ENCODE assay signal across 20 cellular contexts in genomic region chr4:158664806-158665205, GRCh38. TPM values are rescaled to one million over a fixed set of nuclear protein-coding genes. Genes with fewer than 3 reads are reported as not detected.
DNase-seq lines count a peak whose midpoint lies in the region; ATAC-seq, FAIRE-seq and TF ChIP-seq lines count a peak whose summit lies in the region.
"Had no signal": no experiment of that assay in that cellular context is flagged by ENCODE, and none has a peak within 500 bp of the region (broad histone marks: within the 10 kb centered on the region; RNA-seq: fewer than 3 reads in every experiment).

No MANE protein-coding gene starts in this region.

- intact Hi-C loops in K562 (cut with micrococcal nuclease): no loop called here

- H3K27me3 ChIP-seq in K562 (ENCODE audit: control insufficient read depth in 2 of 2, insufficient read depth in 2 of 2, low read length in 2 of 2) (no peaks in the 10 kb centered on the region), neutrophil (no peaks in the 10 kb centered on the region)
- H3K27me3 ChIP-seq: BLaER1 had no signal

- no peaks in the 10 kb centered on the region for H3K9me3 Mint-ChIP-seq in stimulated activated naive CD8-positive, alpha-beta T cell treated with anti-CD3 and anti-CD28 coated beads, Interleukin-15, amount 100 ng/mL, for 72 hours
- H3K9me3 Mint-ChIP-seq: CD8-positive, alpha-beta T cell; HFFc6; IgD-negative memory B cell had no signal

- no peak for TF ChIP-seq EP300 in K562 (IDR thresholded peaks at IDR 0.05; ENCODE audit: low read length)

- H3K27me3 Mint-ChIP-seq in stimulated activated naive CD8-positive, alpha-beta T cell treated with anti-CD3 and anti-CD28 coated beads, Interleukin-15, amount 100 ng/mL, for 72 hours: peaks cover 5% of the 10 kb centered on the region

- 100% methylated on average over 12 of the region's 18 CpGs for WGBS in K562 (ENCODE audit: insufficient coverage, low coverage, missing lambda C conversion rate)

- H4K20me1 ChIP-seq in K562 (replicated peaks; ENCODE audit: control insufficient read depth, insufficient read depth, low read length): no peaks in the 10 kb centered on the region

- TF ChIP-seq RAD21 in K562 (CRISPR knock-in tag; conservative IDR thresholded peaks at IDR 0.05 in 1 of 2, IDR thresholded peaks at IDR 0.05 in 1 of 2): no peak

- TF ChIP-seq CTCF in K562 (IDR thresholded peaks at IDR 0.05 in 2 of 3, conservative IDR thresholded peaks at IDR 0.05 in 1 of 3; ENCODE audit: insufficient read depth in 2 of 3, low read depth in 1 of 3, low read length in 3 of 3) (no peak), neutrophil (IDR thresholded peaks at IDR 0.05) (no peak)

- CTCF ChIA-PET in K562 (lab: Yijun Ruan, JAX; ENCODE audit: low intra/inter-chr PET ratio): no interaction called here

- peak overlapping the region; percentile 64; the same call in 1 of the 3 replicates for H3K27ac ChIP-seq in K562 (ENCODE audit: extremely low read depth, low read depth, low read length)
- peak overlapping the region; percentile 65 for H3K27ac ChIP-seq in neutrophil
- H3K27ac ChIP-seq: BLaER1, GM23248 had no signal

- H3K36me3 ChIP-seq in K562 (ENCODE audit: control insufficient read depth, insufficient read depth, low read length) (peaks cover 12% of the 10 kb centered on the region; the same call in 2 of the 3 replicates), neutrophil (no peaks in the 10 kb centered on the region)

- no peak overlapping the region for H3K9ac ChIP-seq in K562 (ENCODE audit: insufficient read depth in 1 of 2, low read depth in 2 of 2, low read length in 2 of 2)
- H3K9ac ChIP-seq: BLaER1, GM23248 had no signal

- no peak overlapping the region for H2AFZ ChIP-seq in K562 (ENCODE audit: low read depth, low read length)
- H2AFZ ChIP-seq: GM23248 had no signal

- ATAC-seq in stimulated activated naive CD8-positive, alpha-beta T cell treated with anti-CD3 and anti-CD28 coated beads, Interleukin-15, amount 100 ng/mL, for 72 hours: peak; percentile 33
- no peak for ATAC-seq in stimulated activated naive CD8-positive, alpha-beta T cell treated with anti-CD3 and anti-CD28 coated beads, Interleukin-15, Interleukin-2, amounts not matched to agents 100 U/mL and 50 U/mL, for 24 hours
- no peak; the same call in 2 of the 3 replicates for ATAC-seq in K562
- ATAC-seq in GM18519 (IDR thresholded peaks at IDR 0.05; ENCODE audit: low FRiP score, unreplicated experiment): no peak
- no peak for ATAC-seq in left lobe of liver
- ATAC-seq: CD8-positive, alpha-beta T cell; GM12878; HepG2 had no signal

- H3K27ac Mint-ChIP-seq in stimulated activated naive CD8-positive, alpha-beta T cell treated with anti-CD3 and anti-CD28 coated beads, Interleukin-15, amount 100 ng/mL, for 72 hours: no peak overlapping the region
- H3K27ac Mint-ChIP-seq: CD8-positive, alpha-beta T cell; HFFc6; IgD-negative memory B cell had no signal

- peaks cover 8% of the 10 kb centered on the region for H3K4me1 Mint-ChIP-seq in stimulated activated naive CD8-positive, alpha-beta T cell treated with anti-CD3 and anti-CD28 coated beads, Interleukin-15, amount 100 ng/mL, for 72 hours
- H3K4me1 Mint-ChIP-seq: IgD-negative memory B cell had no signal

- no peak overlapping the region for H3K4me2 ChIP-seq in K562 (ENCODE audit: insufficient read depth, low read length)
- H3K4me2 ChIP-seq: BLaER1 had no signal

- POLR2A ChIA-PET in K562 (lab: Yijun Ruan, JAX): no interaction called here

- BruUV-seq in K562 (replicated peaks; lab: Mats Ljungman, UMichigan): no TSS peak

- H3K79me2 ChIP-seq in K562 (ENCODE audit: control insufficient read depth, insufficient read depth, low read length): peaks cover 8% of the 10 kb centered on the region; the same call in 2 of the 3 replicates

- no peak for FAIRE-seq in K562 (lab: Jason Lieb, UNC)
- FAIRE-seq: GM12878, H54, HepG2 had no signal

- no peak overlapping the region for H3K4me3 Mint-ChIP-seq in stimulated activated naive CD8-positive, alpha-beta T cell treated with anti-CD3 and anti-CD28 coated beads, Interleukin-15, amount 100 ng/mL, for 72 hours
- H3K4me3 Mint-ChIP-seq: CD8-positive, alpha-beta T cell; HFFc6; IgD-negative memory B cell had no signal

- in situ Hi-C loops in K562 (cut with MboI): no loop called here

- H3K4me1 ChIP-seq in K562 (replicated peaks in 1 of 2; ENCODE audit: control insufficient read depth in 2 of 2, insufficient read depth in 2 of 2, low read length in 2 of 2) (peaks cover 0 to 6% of the 10 kb centered on the region in 2 experiments; a peak in 3 of 5 replicates), neutrophil (ENCODE audit: control insufficient read depth in 1 of 2, insufficient read depth in 1 of 2, low read depth in 1 of 2, low read length in 1 of 2) (peaks cover 30 to 37% of the 10 kb centered on the region in 2 experiments)

- DNase-seq in stimulated activated naive CD8-positive, alpha-beta T cell treated with anti-CD3 and anti-CD28 coated beads, Interleukin-15, amount 100 ng/mL, for 72 hours: no peak
- no peak for DNase-seq in stimulated activated naive CD8-positive, alpha-beta T cell treated with anti-CD3 and anti-CD28 coated beads, Interleukin-15, Interleukin-2, amounts not matched to agents 100 U/mL and 50 U/mL, for 24 hours
- DNase-seq in K562 (ENCODE audit: extremely low read depth in 1 of 4, low spot score in 3 of 4) (no peak), medulla oblongata (ENCODE audit: extremely low spot score) (no peak), left lobe of liver (ENCODE audit: low spot score) (no peak)
- DNase-seq: 8988T; Calu3; CD8-positive, alpha-beta T cell; DMS79 treated with DMSO at 0.1 percent for 48 hours; EL; GM23248; HCEC 1CT; HFFc6 had no signal

- H3K9me3 ChIP-seq in K562 (replicated peaks; ENCODE audit: control insufficient read depth, insufficient read depth, low read depth, low read length) (no peaks in the 10 kb centered on the region; the same call in 1 of the 2 replicates), neutrophil (no peaks in the 10 kb centered on the region)

- no peak for TF ChIP-seq POLR2A in K562 (conservative IDR thresholded peaks at IDR 0.05)

- H3K4me3 ChIP-seq in K562: no peak overlapping the region
- no peak overlapping the region for H3K4me3 ChIP-seq in neutrophil (ENCODE audit: low read depth in 1 of 2, low read length in 1 of 2)
- H3K4me3 ChIP-seq: BLaER1, GM12878, GM23248 had no signal

- no peaks in the 10 kb centered on the region for H3K9me1 ChIP-seq in K562 (ENCODE audit: control insufficient read depth, insufficient read depth, low read length)

RNA-seq across cellular contexts. Expression of gene C4orf46, which starts 6.9 kb away (rescaled TPM):
- total RNA-seq in K562 (2011; cell fraction: chromatin; rRNA removed; ENCODE audit: low replicate concordance): 9.3 and 18.6 TPM in 2 replicates
- 7.3 and 7.8 TPM in 2 replicates for total RNA-seq in K562 (2011; cell fraction: nucleolus; rRNA removed)
- total RNA-seq in K562 (2011; cell fraction: nucleoplasm; rRNA removed): 21.6 and 40.2 TPM in 2 replicates
- total RNA-seq in K562 (2014; rRNA removed) (9.7 and 12.9 TPM in 2 replicates), K562 (2014; rRNA removed; fragmentation: Illumina TruSeq; extraction: Trizol) (20.7 and 22.9 TPM in 2 replicates), K562 (2015; rRNA removed; fragmentation: Illumina TruSeq; extraction: Trizol) (15.7 and 18.5 TPM in 2 replicates), K562 (2021) (13.7 and 17.0 TPM in 2 replicates), left lobe of liver (0.60 TPM)
- polyA plus RNA-seq in K562 (2011; rRNA removed) (19.6 and 22.8 TPM in 2 replicates), K562 (2014; fragmentation: Illumina TruSeq; extraction: Trizol) (20.8 and 24.4 TPM in 2 replicates), K562 (2014; fragmentation: Nextera tagmentation; extraction: Ambion mirVana) (10 to 100 TPM; 11.6 to 11.7 TPM), K562 (2014; rRNA removed) (13.3 and 17.8 TPM in 2 replicates)
- 6.0 and 11.1 TPM in 2 replicates for polyA plus RNA-seq in K562 (2011; cell fraction: cytosol; rRNA removed)
- 12.7 and 19.8 TPM in 2 replicates for polyA plus RNA-seq in K562 (2011; cell fraction: nucleus; rRNA removed)
- polyA plus RNA-seq in K562 (2012): 10.1 and 14.7 TPM in 2 replicates
- polyA minus RNA-seq in K562 (2011; rRNA and poly(A)+ RNA removed): 13.5 and 15.9 TPM in 2 replicates
- polyA minus RNA-seq in K562 (2011; cell fraction: cytosol; rRNA and poly(A)+ RNA removed): 5.5 and 6.5 TPM in 2 replicates
- polyA minus RNA-seq in K562 (2011; cell fraction: nucleus; rRNA and poly(A)+ RNA removed): 2.2 and 5.3 TPM in 2 replicates

RNA-seq across cellular contexts. Expression of gene ETFDH, which starts 7.3 kb away (rescaled TPM):
- 14.8 and 56.4 TPM in 2 replicates for total RNA-seq in K562 (2011; cell fraction: chromatin; rRNA removed; ENCODE audit: low replicate concordance)
- 8.2 and 12.4 TPM in 2 replicates for total RNA-seq in K562 (2011; cell fraction: nucleolus; rRNA removed)
- total RNA-seq in K562 (2011; cell fraction: nucleoplasm; rRNA removed): 20.1 and 25.6 TPM in 2 replicates
- 15.7 and 16.0 TPM in 2 replicates for total RNA-seq in K562 (2014; rRNA removed)
- total RNA-seq in K562 (2014; rRNA removed; fragmentation: Illumina TruSeq; extraction: Trizol): 25.9 and 30.4 TPM in 2 replicates
- 24.9 and 26.7 TPM in 2 replicates for total RNA-seq in K562 (2015; rRNA removed; fragmentation: Illumina TruSeq; extraction: Trizol)
- total RNA-seq in K562 (2021): 21.1 and 21.7 TPM in 2 replicates
- 21.9 and 29.8 TPM in 2 replicates for polyA plus RNA-seq in K562 (2011; rRNA removed)
- polyA plus RNA-seq in K562 (2011; cell fraction: cytosol; rRNA removed): 10.7 and 15.5 TPM in 2 replicates
- polyA plus RNA-seq in K562 (2011; cell fraction: nucleus; rRNA removed): 23.8 and 26.2 TPM in 2 replicates
- polyA plus RNA-seq in K562 (2012): 13.9 and 19.5 TPM in 2 replicates
- 26.2 and 33.6 TPM in 2 replicates for polyA plus RNA-seq in K562 (2014; fragmentation: Illumina TruSeq; extraction: Trizol)
- polyA plus RNA-seq in K562 (2014; fragmentation: Nextera tagmentation; extraction: Ambion mirVana): 10 to 100 TPM; 14.6 to 25.1 TPM
- polyA plus RNA-seq in K562 (2014; rRNA removed): 27.3 and 30.7 TPM in 2 replicates
- polyA minus RNA-seq in K562 (2011; rRNA and poly(A)+ RNA removed): 15.3 and 19.3 TPM in 2 replicates
- polyA minus RNA-seq in K562 (2011; cell fraction: cytosol; rRNA and poly(A)+ RNA removed): 9.8 and 9.9 TPM in 2 replicates
- polyA minus RNA-seq in K562 (2011; cell fraction: nucleus; rRNA and poly(A)+ RNA removed): 5.4 and 14.3 TPM in 2 replicates
- total RNA-seq in left lobe of liver: 134 TPM

RNA-seq across cellular contexts. Expression of gene PPID, which starts 58.4 kb away (rescaled TPM):
- 13.7 and 37.1 TPM in 2 replicates for total RNA-seq in K562 (2011; cell fraction: chromatin; rRNA removed; ENCODE audit: low replicate concordance)
- 9.2 and 10.5 TPM in 2 replicates for total RNA-seq in K562 (2011; cell fraction: nucleolus; rRNA removed)
- total RNA-seq in K562 (2011; cell fraction: nucleoplasm; rRNA removed): 24.2 and 45.6 TPM in 2 replicates
- total RNA-seq in K562 (2014; rRNA removed) (70.3 and 73.7 TPM in 2 replicates), K562 (2014; rRNA removed; fragmentation: Illumina TruSeq; extraction: Trizol) (112 and 113 TPM in 2 replicates), K562 (2015; rRNA removed; fragmentation: Illumina TruSeq; extraction: Trizol) (110 and 125 TPM in 2 replicates), K562 (2021) (49.3 and 51.7 TPM in 2 replicates), left lobe of liver (12.5 TPM)
- polyA plus RNA-seq in K562 (2011; rRNA removed) (29.0 and 46.5 TPM in 2 replicates), K562 (2014; fragmentation: Illumina TruSeq; extraction: Trizol) (122 and 160 TPM in 2 replicates), K562 (2014; fragmentation: Nextera tagmentation; extraction: Ambion mirVana) (100 to 1,000 TPM in 1 of 2 experiments, 10 to 100 TPM in 1; 57.5 to 135 TPM), K562 (2014; rRNA removed) (90.9 and 98.6 TPM in 2 replicates)
- 28.5 and 32.8 TPM in 2 replicates for polyA plus RNA-seq in K562 (2011; cell fraction: cytosol; rRNA removed)
- 16.4 and 17.8 TPM in 2 replicates for polyA plus RNA-seq in K562 (2011; cell fraction: nucleus; rRNA removed)
- 44.4 and 60.2 TPM in 2 replicates for polyA plus RNA-seq in K562 (2012)
- polyA minus RNA-seq in K562 (2011; rRNA and poly(A)+ RNA removed): 23.9 and 24.5 TPM in 2 replicates
- 16.5 and 16.6 TPM in 2 replicates for polyA minus RNA-seq in K562 (2011; cell fraction: cytosol; rRNA and poly(A)+ RNA removed)
- 9.8 and 16.8 TPM in 2 replicates for polyA minus RNA-seq in K562 (2011; cell fraction: nucleus; rRNA and poly(A)+ RNA removed)
